Comparison of ENCODE assay signal across 16 cellular contexts in genomic region chr19:57786906-57787305, GRCh38. TPM values are rescaled to one million over a fixed set of nuclear protein-coding genes. Genes with fewer than 3 reads are reported as not detected.
DNase-seq lines count a peak whose midpoint lies in the region; ATAC-seq and TF ChIP-seq lines count a peak whose summit lies in the region.
"Had no signal": no experiment of that assay in that cellular context is flagged by ENCODE, and none has a peak within 500 bp of the region (broad histone marks: within the 10 kb centered on the region; RNA-seq: fewer than 3 reads in every experiment).

No MANE protein-coding gene starts in this region.

- H3K27me3 Mint-ChIP-seq in endodermal cell (ENCODE audit: insufficient read depth): no peaks in the 10 kb centered on the region
- H3K27me3 Mint-ChIP-seq in natural killer cell treated with Interleukin-12 subunit alpha and Interleukin-12 subunit beta and Interleukin-15 and Interleukin-18, amount 100 ng/mL, for 72 hours: no peaks in the 10 kb centered on the region
- H3K27me3 Mint-ChIP-seq: B cell; CD4-positive, alpha-beta T cell had no signal

- no peak overlapping the region for H3K27ac Mint-ChIP-seq in endodermal cell
- H3K27ac Mint-ChIP-seq in natural killer cell treated with Interleukin-12 subunit alpha and Interleukin-12 subunit beta and Interleukin-15 and Interleukin-18, amount 100 ng/mL, for 72 hours: no peak overlapping the region
- H3K27ac Mint-ChIP-seq: B cell; CD4-positive, alpha-beta T cell had no signal

- ATAC-seq in left ventricle myocardium superior: peak; percentile 31
- ATAC-seq in natural killer cell treated with Interleukin-12 subunit alpha and Interleukin-12 subunit beta and Interleukin-15 and Interleukin-18, amount 100 ng/mL, for 72 hours: no peak
- ATAC-seq: GM12878 had no signal

- 93 to 96% methylated on average over 5 of the region's 5 CpGs for WGBS in endodermal cell (ENCODE audit: insufficient coverage in 1 of 2, insufficient read length in 1 of 2), 2 experiments

- intact Hi-C loops in left ventricle myocardium superior (cut with micrococcal nuclease): no loop called here
- intact Hi-C loops in cardiac septum (cut with DNase I): no loop called here
- intact Hi-C loops in vagina (cut with DNase I): no loop called here

- H3K4me1 ChIP-seq in endodermal cell (ENCODE audit: control insufficient read depth, insufficient read depth, low read length) (no peaks in the 10 kb centered on the region), vagina (no peaks in the 10 kb centered on the region)

- H3K9ac ChIP-seq in endodermal cell (ENCODE audit: extremely low read depth, low read length, poor library complexity, severe bottlenecking): no peak overlapping the region
- H3K9ac ChIP-seq: GM23248 had no signal

- no peaks in the 10 kb centered on the region for H3K27me3 ChIP-seq in endodermal cell (ENCODE audit: control insufficient read depth, insufficient read depth, low read length, poor library complexity, severe bottlenecking)
- no peaks in the 10 kb centered on the region for H3K27me3 ChIP-seq in vagina

- peaks cover 62% of the 10 kb centered on the region for H3K36me3 Mint-ChIP-seq in endodermal cell (ENCODE audit: low read depth)
- H3K36me3 Mint-ChIP-seq in natural killer cell treated with Interleukin-12 subunit alpha and Interleukin-12 subunit beta and Interleukin-15 and Interleukin-18, amount 100 ng/mL, for 72 hours: peaks cover 45% of the 10 kb centered on the region

- DNase-seq in left ventricle myocardium superior (no peak), cardiac septum (ENCODE audit: low spot score) (no peak), HT-29 (ENCODE audit: low spot score) (peak; percentile 29), endodermal cell (peak; percentile 57), ecto neural progenitor cell (ENCODE audit: low spot score) (no peak), vagina (ENCODE audit: extremely low spot score in 2 of 2) (no peak)
- DNase-seq in natural killer cell treated with Interleukin-12 subunit alpha and Interleukin-12 subunit beta and Interleukin-15 and Interleukin-18, amount 100 ng/mL, for 72 hours (ENCODE audit: low spot score): no peak
- DNase-seq: C1 segment of cervical spinal cord; Calu3; CD4-positive, alpha-beta T cell; DMS 273 treated with DMSO at 0.1 percent for 48 hours; GM23248; H9 had no signal

- no peak for TF ChIP-seq CTCF in endodermal cell (conservative IDR thresholded peaks at IDR 0.05)
- TF ChIP-seq CTCF in vagina (IDR thresholded peaks at IDR 0.05): no peak

- no peak for TF ChIP-seq POLR2A in vagina (IDR thresholded peaks at IDR 0.05)

- H3K4me3 ChIP-seq in endodermal cell (ENCODE audit: low read length) (no peak overlapping the region), vagina (no peak overlapping the region)
- H3K4me3 ChIP-seq: GM12878, GM23248 had no signal

- peaks cover 8% of the 10 kb centered on the region for H3K9me3 Mint-ChIP-seq in endodermal cell
- peaks cover 23% of the 10 kb centered on the region for H3K9me3 Mint-ChIP-seq in natural killer cell treated with Interleukin-12 subunit alpha and Interleukin-12 subunit beta and Interleukin-15 and Interleukin-18, amount 100 ng/mL, for 72 hours
- H3K9me3 Mint-ChIP-seq: H9 had no signal

- H3K4me1 Mint-ChIP-seq in endodermal cell: no peaks in the 10 kb centered on the region
- H3K4me1 Mint-ChIP-seq in natural killer cell treated with Interleukin-12 subunit alpha and Interleukin-12 subunit beta and Interleukin-15 and Interleukin-18, amount 100 ng/mL, for 72 hours (ENCODE audit: low read depth in 2 of 2): peaks cover 0 to 9% of the 10 kb centered on the region in 2 donors

- H3K36me3 ChIP-seq in endodermal cell (ENCODE audit: control insufficient read depth, insufficient read depth, low read length): peaks cover 43% of the 10 kb centered on the region
- H3K36me3 ChIP-seq in vagina: peaks cover 0 to 61% of the 10 kb centered on the region in 2 donors

- H3K9me3 ChIP-seq in endodermal cell (ENCODE audit: control insufficient read depth, low read length): no peaks in the 10 kb centered on the region
- peaks cover 59% of the 10 kb centered on the region for H3K9me3 ChIP-seq in vagina

- no peak overlapping the region for H3K4me3 Mint-ChIP-seq in endodermal cell
- no peak overlapping the region for H3K4me3 Mint-ChIP-seq in natural killer cell treated with Interleukin-12 subunit alpha and Interleukin-12 subunit beta and Interleukin-15 and Interleukin-18, amount 100 ng/mL, for 72 hours
- H3K4me3 Mint-ChIP-seq: B cell; CD4-positive, alpha-beta T cell; H9 had no signal

- H3K27ac ChIP-seq in endodermal cell (ENCODE audit: low read depth, low read length) (no peak overlapping the region), vagina (no peak overlapping the region)
- H3K27ac ChIP-seq: GM23248 had no signal

RNA-seq across cellular contexts. Expression of gene ZNF586, which starts 17.4 kb away (rescaled TPM):
- total RNA-seq in left ventricle myocardium superior (8.9 TPM), cardiac septum (16.8 TPM), endodermal cell (10 to 100 TPM; 15.1 to 17.0 TPM), vagina (24.3 TPM)
- total RNA-seq in HT-29 (2014; rRNA removed; shearing (Covaris generic)): 18.3 and 18.5 TPM in 2 replicates
- polyA plus RNA-seq in endodermal cell (2013, experiment 1 of 2): 8.7 TPM
- polyA plus RNA-seq in endodermal cell (2013, experiment 2 of 2): 7.6 TPM
- total RNA-seq in natural killer cell treated with Interleukin-12 subunit alpha and Interleukin-12 subunit beta and Interleukin-15 and Interleukin-18, amount 100 ng/mL, for 72 hours: 10 to 100 TPM; 19.4 to 20.1 TPM

RNA-seq across cellular contexts. Expression of gene ZNF552, which starts 27.8 kb away (rescaled TPM):
- total RNA-seq in left ventricle myocardium superior: 5.5 TPM
- 3.0 TPM for total RNA-seq in cardiac septum
- 17.3 and 22.3 TPM in 2 replicates for total RNA-seq in HT-29 (2014; rRNA removed; shearing (Covaris generic))
- total RNA-seq in endodermal cell: 10 to 100 TPM; 17.4 to 18.8 TPM
- polyA plus RNA-seq in endodermal cell (2013, experiment 1 of 2): 4.9 TPM
- 6.5 TPM for polyA plus RNA-seq in endodermal cell (2013, experiment 2 of 2)
- 24.1 TPM for total RNA-seq in vagina
- total RNA-seq in natural killer cell treated with Interleukin-12 subunit alpha and Interleukin-12 subunit beta and Interleukin-15 and Interleukin-18, amount 100 ng/mL, for 72 hours: 10 to 100 TPM in 1 of 2 donors, 1 to 10 TPM in 1; 6.8 to 10.9 TPM

RNA-seq across cellular contexts. Expression of gene ZNF776, which starts 40.3 kb away (rescaled TPM):
- total RNA-seq in left ventricle myocardium superior: 15.9 TPM
- total RNA-seq in cardiac septum: 10.0 TPM
- 11.4 and 14.6 TPM in 2 replicates for total RNA-seq in HT-29 (2014; rRNA removed; shearing (Covaris generic))
- 10 to 100 TPM; 16.2 to 21.4 TPM for total RNA-seq in endodermal cell
- 19.0 TPM for polyA plus RNA-seq in endodermal cell (2013, experiment 1 of 2)
- 18.1 TPM for polyA plus RNA-seq in endodermal cell (2013, experiment 2 of 2)
- total RNA-seq in vagina: 6.9 TPM
- 10 to 100 TPM in 1 of 2 donors, 1 to 10 TPM in 1; 5.7 to 13.1 TPM for total RNA-seq in natural killer cell treated with Interleukin-12 subunit alpha and Interleukin-12 subunit beta and Interleukin-15 and Interleukin-18, amount 100 ng/mL, for 72 hours

RNA-seq across cellular contexts. Expression of gene ZNF587B, which starts 43.2 kb away (rescaled TPM):
- total RNA-seq in left ventricle myocardium superior (5.6 TPM), cardiac septum (7.6 TPM), endodermal cell (10 to 100 TPM; 37.0 to 39.9 TPM), vagina (17.9 TPM)
- 32.1 and 40.0 TPM in 2 replicates for total RNA-seq in HT-29 (2014; rRNA removed; shearing (Covaris generic))
- 9.2 TPM for polyA plus RNA-seq in endodermal cell (2013, experiment 1 of 2)
- polyA plus RNA-seq in endodermal cell (2013, experiment 2 of 2): 8.9 TPM
- total RNA-seq in natural killer cell treated with Interleukin-12 subunit alpha and Interleukin-12 subunit beta and Interleukin-15 and Interleukin-18, amount 100 ng/mL, for 72 hours: 10 to 100 TPM; 19.2 to 43.2 TPM

RNA-seq across cellular contexts. Expression of gene ZNF671, which starts 59.5 kb away (rescaled TPM):
- 6.7 TPM for total RNA-seq in left ventricle myocardium superior
- total RNA-seq in cardiac septum: 8.1 TPM
- not detected in 2 replicates for total RNA-seq in HT-29 (2014; rRNA removed; shearing (Covaris generic))
- 1 to 10 TPM; 6.0 to 9.6 TPM for total RNA-seq in endodermal cell
- polyA plus RNA-seq in endodermal cell (2013, experiment 1 of 2): 6.7 TPM
- 5.2 TPM for polyA plus RNA-seq in endodermal cell (2013, experiment 2 of 2)
- 2.9 TPM for total RNA-seq in vagina
- 1 to 10 TPM; 5.7 to 9.0 TPM for total RNA-seq in natural killer cell treated with Interleukin-12 subunit alpha and Interleukin-12 subunit beta and Interleukin-15 and Interleukin-18, amount 100 ng/mL, for 72 hours
- total RNA-seq: G401 had no signal

Comparison
In these comparisons a context has a peak if more than half of its experiments do, and no peak if none do; other contexts are left out.
1. DNase-seq: peak in HT-29 (single experiment) and endodermal cell (single experiment); none in left ventricle myocardium superior (single experiment), cardiac septum (single experiment), ecto neural progenitor cell (single experiment), vagina (0 of 2) and natural killer cell treated with Interleukin-12 subunit alpha and Interleukin-12 subunit beta and Interleukin-15 and Interleukin-18, amount 100 ng/mL, for 72 hours (single experiment).